Comparison of ENCODE assay signal across 16 cellular contexts in the genomic region with DNA sequence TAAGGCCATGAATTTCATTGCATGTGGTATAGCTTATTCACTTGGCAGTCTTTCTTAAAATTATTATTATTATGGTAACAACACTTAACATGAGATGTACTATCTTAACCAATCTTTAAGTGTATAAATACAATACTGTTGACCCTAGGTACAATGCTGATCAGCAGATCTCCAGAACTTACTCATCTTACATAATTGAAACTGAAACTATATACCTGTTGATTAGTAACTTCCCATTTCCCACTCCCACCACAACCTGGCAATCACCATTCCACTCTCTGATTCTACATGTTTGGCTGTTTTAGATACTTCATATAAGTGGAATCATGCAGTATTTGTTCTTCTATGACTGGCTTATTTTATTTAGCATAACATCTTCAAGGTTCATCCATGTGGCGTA.
"Had no signal": no experiment of that assay in that cellular context is flagged by ENCODE, and none has a peak within 500 bp of the region (broad histone marks: within the 10 kb centered on the region; RNA-seq: fewer than 3 reads in every experiment).

No MANE protein-coding gene starts in this region.

- H3K27ac ChIP-seq: epithelial cell of prostate, gastrocnemius medialis, heart right ventricle, neutrophil, transverse colon, vagina had no signal

- ATAC-seq: activated CD4-positive, CD25-positive, alpha-beta regulatory T cell treated with anti-CD3 and anti-CD28 coated beads, Interleukin-2, amount 50 U/mL, for 24 hours; activated T-helper 17 cell treated with anti-CD3 and anti-CD28 coated beads, Interleukin-2, amount 50 U/mL, for 72 hours; gastrocnemius medialis; heart right ventricle; natural killer cell had no signal

- H3K9me3 Mint-ChIP-seq: activated naive CD4-positive, alpha-beta T cell treated with anti-CD3 and anti-CD28 coated beads for 36 hours; activated T-helper 17 cell treated with anti-CD3 and anti-CD28 coated beads, Interleukin-2, amount 50 U/mL, for 72 hours; natural killer cell had no signal

- FAIRE-seq: astrocyte, bronchial epithelial cell had no signal

- H3K36me3 ChIP-seq: gastrocnemius medialis, heart right ventricle, neutrophil, transverse colon, vagina had no signal

- H3K4me3 ChIP-seq: gastrocnemius medialis, heart right ventricle, transverse colon, vagina had no signal

- H3K27me3 ChIP-seq: gastrocnemius medialis, heart right ventricle, neutrophil, transverse colon, vagina had no signal

- H3K27ac Mint-ChIP-seq: activated naive CD4-positive, alpha-beta T cell treated with anti-CD3 and anti-CD28 coated beads for 36 hours; activated T-helper 17 cell treated with anti-CD3 and anti-CD28 coated beads, Interleukin-2, amount 50 U/mL, for 72 hours; natural killer cell had no signal

- H3K9me3 ChIP-seq: gastrocnemius medialis, neutrophil, transverse colon, vagina had no signal

- DNase-seq: activated CD4-positive, alpha-beta T cell treated with anti-CD3 and anti-CD28 coated beads, Interleukin-2, amount 50 U/mL, for 1 hour; activated naive CD4-positive, alpha-beta T cell treated with anti-CD3 and anti-CD28 coated beads for 36 hours; gastrocnemius medialis; heart right ventricle; mesendoderm; natural killer cell; retina; stimulated activated naive CD4-positive, alpha-beta T cell; transverse colon had no signal

- H3K4me1 Mint-ChIP-seq: activated T-helper 17 cell treated with anti-CD3 and anti-CD28 coated beads, Interleukin-2, amount 50 U/mL, for 72 hours; natural killer cell had no signal

- H3K4me1 ChIP-seq: gastrocnemius medialis, transverse colon, vagina had no signal

- H3K36me3 Mint-ChIP-seq: natural killer cell had no signal

- H3K4me3 Mint-ChIP-seq: activated naive CD4-positive, alpha-beta T cell treated with anti-CD3 and anti-CD28 coated beads for 36 hours; activated T-helper 17 cell treated with anti-CD3 and anti-CD28 coated beads, Interleukin-2, amount 50 U/mL, for 72 hours; natural killer cell had no signal
